ENCODE assay signal across 8 cellular contexts in the genomic region with DNA sequence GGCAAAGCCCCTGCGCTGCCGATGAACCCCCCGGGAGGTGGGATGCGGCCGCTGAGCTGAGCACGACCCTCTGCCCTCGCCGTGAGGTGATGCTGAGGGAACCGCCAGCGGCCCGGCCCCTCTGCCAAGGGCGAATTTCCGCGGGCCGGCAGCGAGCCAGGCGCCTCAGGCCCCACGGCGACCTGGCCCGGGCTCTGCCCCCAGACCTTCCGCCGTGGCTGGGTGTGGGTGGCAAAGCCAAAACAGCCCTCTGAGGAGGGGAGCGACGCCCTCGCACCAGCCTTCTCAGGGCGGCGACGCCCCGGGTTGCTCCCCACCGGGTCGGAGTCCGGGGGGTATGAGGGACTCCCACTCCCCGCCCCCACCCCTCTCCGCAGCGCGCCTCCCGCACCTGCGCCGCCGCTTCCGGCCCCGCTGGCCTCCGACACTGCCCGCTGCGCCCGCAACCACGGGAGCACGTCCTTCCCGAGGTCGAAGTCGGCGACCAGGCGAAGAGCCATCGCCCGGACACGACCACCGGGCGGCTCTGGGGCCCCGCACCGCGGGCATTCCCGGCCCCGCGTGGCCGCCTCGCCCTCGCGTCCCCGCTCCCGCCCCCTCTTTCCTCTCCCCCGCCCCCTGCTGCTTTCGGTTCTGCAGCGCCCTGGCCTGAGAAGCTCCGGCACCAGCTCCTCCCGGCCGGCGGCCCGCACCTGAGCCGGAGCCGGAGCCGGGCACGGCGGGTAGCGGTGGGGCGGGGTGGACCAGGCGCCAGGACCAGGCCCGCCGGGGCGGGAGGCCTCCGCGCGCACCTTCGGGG. TPM values are rescaled to one million over a fixed set of nuclear protein-coding genes. Genes with fewer than 3 reads are reported as not detected.
DNase-seq lines count a peak whose midpoint lies in the region; ATAC-seq and TF ChIP-seq lines count a peak whose summit lies in the region.

A gene with protein sequence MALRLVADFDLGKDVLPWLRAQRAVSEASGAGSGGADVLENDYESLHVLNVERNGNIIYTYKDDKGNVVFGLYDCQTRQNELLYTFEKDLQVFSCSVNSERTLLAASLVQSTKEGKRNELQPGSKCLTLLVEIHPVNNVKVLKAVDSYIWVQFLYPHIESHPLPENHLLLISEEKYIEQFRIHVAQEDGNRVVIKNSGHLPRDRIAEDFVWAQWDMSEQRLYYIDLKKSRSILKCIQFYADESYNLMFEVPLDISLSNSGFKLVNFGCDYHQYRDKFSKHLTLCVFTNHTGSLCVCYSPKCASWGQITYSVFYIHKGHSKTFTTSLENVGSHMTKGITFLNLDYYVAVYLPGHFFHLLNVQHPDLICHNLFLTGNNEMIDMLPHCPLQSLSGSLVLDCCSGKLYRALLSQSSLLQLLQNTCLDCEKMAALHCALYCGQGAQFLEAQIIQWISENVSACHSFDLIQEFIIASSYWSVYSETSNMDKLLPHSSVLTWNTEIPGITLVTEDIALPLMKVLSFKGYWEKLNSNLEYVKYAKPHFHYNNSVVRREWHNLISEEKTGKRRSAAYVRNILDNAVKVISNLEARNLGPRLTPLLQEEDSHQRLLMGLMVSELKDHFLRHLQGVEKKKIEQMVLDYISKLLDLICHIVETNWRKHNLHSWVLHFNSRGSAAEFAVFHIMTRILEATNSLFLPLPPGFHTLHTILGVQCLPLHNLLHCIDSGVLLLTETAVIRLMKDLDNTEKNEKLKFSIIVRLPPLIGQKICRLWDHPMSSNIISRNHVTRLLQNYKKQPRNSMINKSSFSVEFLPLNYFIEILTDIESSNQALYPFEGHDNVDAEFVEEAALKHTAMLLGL (minus strand): TSS at position 528 of the 799 bp plus-strand sequence. CDS start 28 bp downstream, at position 500.

- DNase-seq in ACHN (peak; percentile 75), PC-9 (peak in 1 of 2 experiments; percentile 61), glutamatergic neuron (peak; percentile 47), osteoblast (ENCODE audit: insufficient read length, low spot score, missing footprints) (peak; percentile 97)
- peak; percentile 50 for DNase-seq in activated naive CD4-positive, alpha-beta T cell treated with Interleukin-2 at 50 U/mL for 16 hours

- H3K4me2 ChIP-seq in PC-9 (peak within 1 kb of the TSS; percentile 73), osteoblast (ENCODE audit: insufficient read depth, low read length) (peak within 1 kb of the TSS; percentile 90)

- ATAC-seq in GM18867 (IDR thresholded peaks at IDR 0.05; ENCODE audit: unreplicated experiment) = peak; percentile 66
- ATAC-seq in HG03097 (IDR thresholded peaks at IDR 0.05; ENCODE audit: low FRiP score, unreplicated experiment) = peak; percentile 53
- ATAC-seq in HG03469 (IDR thresholded peaks at IDR 0.05; ENCODE audit: unreplicated experiment) = no peak

- intact Hi-C loops in PC-9 (cut with micrococcal nuclease; ENCODE audit: unreplicated experiment) = no loop called here

- no peak within 1 kb of the TSS for H3K27ac Mint-ChIP-seq in glutamatergic neuron (ENCODE audit: unreplicated experiment)

- H3K4me1 ChIP-seq in PC-9 (replicated peaks; ENCODE audit: insufficient read depth) (peaks cover 44% of the 10 kb centered on the region), osteoblast (ENCODE audit: insufficient read depth, low read length) (peaks cover 16% of the 10 kb centered on the region)

- POLR2A ChIA-PET in PC-9 (lab: Charles Lee; ENCODE audit: unreplicated experiment) = interaction anchor here (0.6 to 1.1 kb wide), 7 partner anchors 12 to 215 kb away, joined by 3 to 17 read pairs (median 4); no protein-coding TSS in a partner anchor

- H3F3A ChIP-seq in PC-9 (ENCODE audit: insufficient read depth, low read depth) = peaks cover 20% of the 10 kb centered on the region; the same call in 1 of the 2 replicates

- H2AFZ ChIP-seq in PC-9 (peak within 1 kb of the TSS; percentile 78), osteoblast (ENCODE audit: low read length) (peak within 1 kb of the TSS; percentile 94)

- no peaks in the 10 kb centered on the region for H3K36me3 Mint-ChIP-seq in glutamatergic neuron (ENCODE audit: unreplicated experiment)

- no TSS peak for BruUV-seq in PC-9 (replicated peaks; lab: Mats Ljungman, UMichigan)

- H3K4me3 ChIP-seq in PC-9 (peak within 1 kb of the TSS; percentile 87), osteoblast (ENCODE audit: insufficient read depth, low read length) (peak within 1 kb of the TSS; percentile 78)

- H3K36me3 ChIP-seq in PC-9 (ENCODE audit: low read depth) = no peaks in the 10 kb centered on the region
- H3K36me3 ChIP-seq in osteoblast (ENCODE audit: insufficient read depth, low read length) = no peaks in the 10 kb centered on the region

- in situ Hi-C loops in ACHN (cut with HindIII; ENCODE audit: low pct_ligation_motif_present, low pct_unique_long_range_greater_than_20kb, low sequenced_read_pairs) = no loop called here

- no peaks in the 10 kb centered on the region for H3K9me3 Mint-ChIP-seq in glutamatergic neuron (ENCODE audit: unreplicated experiment)

- no peaks in the 10 kb centered on the region for H3K27me3 ChIP-seq in PC-9 (ENCODE audit: insufficient read depth, low read depth)
- no peaks in the 10 kb centered on the region for H3K27me3 ChIP-seq in osteoblast (ENCODE audit: insufficient read depth, low read length)

- H3K27ac ChIP-seq in PC-9 = peak within 1 kb of the TSS; percentile 80
- peak within 1 kb of the TSS; percentile 38 for H3K27ac ChIP-seq in osteoblast (ENCODE audit: low read depth, low read length)

- H3K9me2 ChIP-seq in PC-9 (ENCODE audit: insufficient read depth) = no peaks in the 10 kb centered on the region

- TF ChIP-seq CTCF in PC-9 (conservative IDR thresholded peaks at IDR 0.05) (no peak), glutamatergic neuron (IDR thresholded peaks at IDR 0.05; ENCODE audit: partially characterized antibody, unreplicated experiment) (no peak), osteoblast (IDR thresholded peaks at IDR 0.05; ENCODE audit: extremely low read depth, low read depth, low read length) (no peak)

- peaks cover 2% of the 10 kb centered on the region for H3K27me3 Mint-ChIP-seq in glutamatergic neuron (ENCODE audit: unreplicated experiment)

- H3K9me3 ChIP-seq in PC-9 (ENCODE audit: insufficient read depth, low read depth) (no peaks in the 10 kb centered on the region), osteoblast (ENCODE audit: low read depth, low read length) (no peaks in the 10 kb centered on the region)

- H4K20me1 ChIP-seq in PC-9 (ENCODE audit: insufficient read depth) (no peaks in the 10 kb centered on the region), osteoblast (ENCODE audit: insufficient read depth, low read length) (no peaks in the 10 kb centered on the region)

- H3K4me3 Mint-ChIP-seq in glutamatergic neuron (ENCODE audit: unreplicated experiment) = peak within 1 kb of the TSS; percentile 78

- CTCF ChIA-PET in PC-9 (lab: Charles Lee) = interaction anchor here (0.6 kb wide), 1 partner anchor 26 kb away, joined by 5 read pairs; no protein-coding TSS in a partner anchor

- H3K4me1 Mint-ChIP-seq in glutamatergic neuron (ENCODE audit: low read depth, unreplicated experiment) = no peaks in the 10 kb centered on the region

- H3K79me2 ChIP-seq in PC-9 (ENCODE audit: low read depth) (peaks cover 39% of the 10 kb centered on the region), osteoblast (ENCODE audit: insufficient read depth, low read length) (peaks cover 9% of the 10 kb centered on the region)

RNA-seq across cellular contexts. Expression of the gene that starts here (rescaled TPM):
- total RNA-seq in PC-9 (2021) (15.6 and 17.2 TPM in 2 replicates), glutamatergic neuron (ENCODE audit: unreplicated experiment) (0.76 TPM), osteoblast (10.6 and 13.0 TPM in 2 replicates)

Comparison
In these comparisons a context has a peak if more than half of its experiments do, and no peak if none do; other contexts are left out.
1. Peak in DNase-seq in glutamatergic neuron; RNA of the gene not detected or under 1 TPM.